ENCODE assay signal across 21 cellular contexts in the genomic region with DNA sequence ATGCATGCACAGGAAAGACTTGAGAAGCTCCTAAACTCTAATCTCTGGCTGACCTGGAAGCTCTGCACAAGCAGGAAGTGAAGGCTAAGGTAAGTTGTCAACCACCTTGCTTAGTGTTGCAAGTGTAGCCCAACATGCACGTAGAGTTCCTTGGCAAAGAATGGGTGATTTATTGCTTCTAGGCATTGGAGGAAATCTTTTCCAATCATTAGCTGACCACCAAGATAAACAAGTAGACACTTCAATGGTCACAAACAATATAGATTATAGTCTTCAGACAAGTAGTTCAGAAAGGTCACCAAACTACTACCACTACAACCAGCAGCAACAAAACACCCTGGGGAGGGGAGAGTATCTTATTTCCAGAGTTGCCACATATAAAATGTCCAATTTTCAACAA.
"Had no signal": no experiment of that assay in that cellular context is flagged by ENCODE, and none has a peak within 500 bp of the region (broad histone marks: within the 10 kb centered on the region; RNA-seq: fewer than 3 reads in every experiment).

No MANE protein-coding gene starts in this region.

- ATAC-seq: naive thymus-derived CD8-positive, alpha-beta T cell; natural killer cell treated with Interleukin-12 subunit alpha and Interleukin-12 subunit beta and Interleukin-15 and Interleukin-18, amount 100 ng/mL, for 72 hours; pancreas; right cardiac atrium; right lobe of liver; stimulated activated effector memory CD8-positive, alpha-beta T cell treated with anti-CD3 and anti-CD28 coated beads, Interleukin-12 subunit alpha, Interleukin-12 subunit beta, amount 100 ng/mL, for 72 hours; stimulated activated naive B cell treated with anti-CD40 and anti-IgM and Interleukin-4, amounts not matched to agents 10 μg/mL and 1 μg/mL and 100 μg/mL, for 72 hours had no signal

- DNase-seq: naive thymus-derived CD8-positive, alpha-beta T cell; nephron progenitor cell; nucleus accumbens; pancreas; right cardiac atrium; right lobe of liver; sigmoid colon; small intestine; stimulated activated CD4-positive, alpha-beta T cell treated with anti-CD3 and anti-CD28 coated beads, Interleukin-15, amount 100 ng/mL, for 24 hours; stimulated activated CD4-positive, alpha-beta T cell treated with anti-CD3 and anti-CD28 coated beads, Interleukin-2, amount 100 ng/mL, for 24 hours; stimulated activated CD4-positive, alpha-beta T cell treated with anti-CD3 and anti-CD28 coated beads, Interleukin-2, amount 100 ng/mL, for 48 hours; stimulated activated CD4-positive, alpha-beta T cell treated with anti-CD3 and anti-CD28 coated beads, Interleukin-4, amount 100 ng/mL, for 24 hours; stimulated activated naive B cell treated with anti-CD40 and anti-IgM and Interleukin-4, amounts not matched to agents 10 μg/mL and 1 μg/mL and 100 μg/mL, for 72 hours; stimulated activated naive CD4-positive, alpha-beta T cell treated with Interleukin-2 at 50 U/mL for 16 hours; stomach; thyroid gland; trophoblast cell; upper lobe of left lung; uterus had no signal
